25 cellular contexts compared by ENCODE assay signal in the genomic region with DNA sequence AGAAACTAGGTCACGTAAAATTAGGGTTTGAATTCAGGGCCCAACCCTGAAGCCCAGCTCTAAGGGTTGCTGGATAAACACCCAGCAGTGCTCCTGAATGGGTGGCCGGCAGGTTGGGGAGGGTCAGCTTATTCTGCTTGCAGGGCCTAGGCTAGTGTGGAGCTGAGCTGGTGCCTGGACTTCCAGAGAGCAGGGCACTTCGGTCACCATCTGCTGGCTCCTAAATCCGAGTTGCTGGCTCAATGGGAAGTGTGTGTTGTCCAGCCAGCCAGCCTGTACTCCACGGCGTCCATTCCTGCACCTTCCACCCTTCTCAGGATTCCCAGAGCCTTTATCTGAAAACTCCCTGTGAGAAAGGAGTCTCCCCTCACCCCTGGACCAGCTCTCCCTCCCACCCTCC. TPM values are rescaled to one million over a fixed set of nuclear protein-coding genes. Genes with fewer than 3 reads are reported as not detected.
"Had no signal": no experiment of that assay in that cellular context is flagged by ENCODE, and none has a peak within 500 bp of the region (broad histone marks: within the 10 kb centered on the region; RNA-seq: fewer than 3 reads in every experiment).

No MANE protein-coding gene starts in this region.

- H3K36me3 ChIP-seq: SJSA1 had no signal

- H3K4me1 ChIP-seq: SJSA1 had no signal

- ATAC-seq: HepG2 had no signal

- FAIRE-seq: HepG2, RCC 7860 had no signal

- H3K27me3 ChIP-seq: SJSA1 had no signal

- H3K27ac ChIP-seq: KMS-11, SJSA1, SK-N-MC had no signal

- H3K4me2 ChIP-seq: KMS-11 had no signal

- H3K9ac ChIP-seq: KMS-11 had no signal

- DNase-seq: IMR-90, Kasumi-1, MM.1S, NCI-H1092 treated with DMSO at 0.1 percent for 48 hours, NCI-H1436, NCI-H187, NCI-H2029, NCI-H2081 treated with DMSO at 0.1 percent for 48 hours, NCI-H2171, NCI-H226, NCI-H446, NCI-H510A, NCI-H524 treated with DMSO at 0.1 percent for 48 hours, NCI-H69, NCI-H774, Right ventricle myocardium superior, RPMI8226, SIG-M5, SW 1271 had no signal

- H3K4me3 ChIP-seq: SJSA1, SK-N-MC had no signal

RNA-seq across cellular contexts. Expression of a gene that starts 23.0 kb away (rescaled TPM):
- total RNA-seq: HepG2, HT1080, IMR-90 had no signal
- polyA plus RNA-seq: HepG2, IMR-90 had no signal
